33 cellular contexts compared by ENCODE assay signal in genomic region chr20:37558306-37558705, GRCh38. TPM values are rescaled to one million over a fixed set of nuclear protein-coding genes. Genes with fewer than 3 reads are reported as not detected.
"Had no signal": no experiment of that assay in that cellular context is flagged by ENCODE, and none has a peak within 500 bp of the region (broad histone marks: within the 10 kb centered on the region; RNA-seq: fewer than 3 reads in every experiment).

No MANE protein-coding gene starts in this region.

- H3K36me3 Mint-ChIP-seq: mesothelial cell of epicardium; naive B cell; natural killer cell; neural progenitor cell; stimulated activated naive B cell treated with anti-CD40 and anti-IgM and Interleukin-4, amounts not matched to agents 10 μg/mL and 1 μg/mL and 100 μg/mL, for 72 hours had no signal

- H3K9me3 Mint-ChIP-seq: mesothelial cell of epicardium; naive B cell; natural killer cell; nephron progenitor cell; neural progenitor cell; stimulated activated naive B cell treated with anti-CD40 and anti-IgM and Interleukin-4, amounts not matched to agents 10 μg/mL and 1 μg/mL and 100 μg/mL, for 72 hours had no signal

- H3K27ac ChIP-seq: left lung, lower lobe of right lung, neural progenitor cell, neutrophil, parathyroid adenoma, psoas muscle, right atrium auricular region, right lobe of liver, skin epidermis, stomach, testis, thyroid gland, transverse colon, upper lobe of right lung, uterus had no signal

- H3K4me3 ChIP-seq: left lung, lower lobe of right lung, neural progenitor cell, psoas muscle, right atrium auricular region, right lobe of liver, skin epidermis, stomach, testis, thyroid gland, transverse colon, upper lobe of right lung, uterus had no signal

- H3K27ac Mint-ChIP-seq: mesothelial cell of epicardium; natural killer cell; nephron progenitor cell; neural progenitor cell; stimulated activated naive B cell treated with anti-CD40 and anti-IgM and Interleukin-4, amounts not matched to agents 10 μg/mL and 1 μg/mL and 100 μg/mL, for 72 hours had no signal

- H3K4me3 Mint-ChIP-seq: mesothelial cell of epicardium; naive B cell; natural killer cell; nephron progenitor cell; neural progenitor cell; stimulated activated naive B cell treated with anti-CD40 and anti-IgM and Interleukin-4, amounts not matched to agents 10 μg/mL and 1 μg/mL and 100 μg/mL, for 72 hours had no signal

- DNase-seq: hippocampal formation; kidney glomerular epithelial cell; left cardiac atrium; left lung; lower lobe of right lung; mammary epithelial cell; mesenchymal stem cell; naive B cell; natural killer cell; nephron progenitor cell; occipital lobe; psoas muscle; right lobe of liver; stimulated activated CD4-positive, alpha-beta T cell treated with anti-CD3 and anti-CD28 coated beads, Interleukin-12 subunit alpha, Interleukin-12 subunit beta, amount 100 ng/mL, for 4 hours; stimulated activated CD4-positive, alpha-beta T cell treated with anti-CD3 and anti-CD28 coated beads, Interleukin-15, amount 100 ng/mL, for 24 hours; stimulated activated CD4-positive, alpha-beta T cell treated with anti-CD3 and anti-CD28 coated beads, Interleukin-2, amount 100 ng/mL, for 24 hours; stimulated activated CD4-positive, alpha-beta T cell treated with anti-CD3 and anti-CD28 coated beads, Interleukin-4, amount 100 ng/mL, for 1 hour; stimulated activated naive B cell treated with anti-CD40 and anti-IgM and Interleukin-4, amounts not matched to agents 10 μg/mL and 1 μg/mL and 100 μg/mL, for 72 hours; stimulated activated naive CD8-positive, alpha-beta T cell treated with anti-CD3 and anti-CD28 coated beads, Interleukin-15, Interleukin-2, amounts not matched to agents 100 U/mL and 50 U/mL, for 24 hours; stomach; testis; thyroid gland; transverse colon; upper lobe of right lung; uterus had no signal

- H3K4me1 Mint-ChIP-seq: naive B cell; natural killer cell; neural progenitor cell; stimulated activated naive B cell treated with anti-CD40 and anti-IgM and Interleukin-4, amounts not matched to agents 10 μg/mL and 1 μg/mL and 100 μg/mL, for 72 hours had no signal

RNA-seq across cellular contexts. Expression of gene NNAT, which starts 37.3 kb away (rescaled TPM):
- total RNA-seq: liver, mononuclear cell, natural killer cell, right lobe of liver had no signal
